Comparison of ENCODE assay signal across 1 cellular context in the genomic region with DNA sequence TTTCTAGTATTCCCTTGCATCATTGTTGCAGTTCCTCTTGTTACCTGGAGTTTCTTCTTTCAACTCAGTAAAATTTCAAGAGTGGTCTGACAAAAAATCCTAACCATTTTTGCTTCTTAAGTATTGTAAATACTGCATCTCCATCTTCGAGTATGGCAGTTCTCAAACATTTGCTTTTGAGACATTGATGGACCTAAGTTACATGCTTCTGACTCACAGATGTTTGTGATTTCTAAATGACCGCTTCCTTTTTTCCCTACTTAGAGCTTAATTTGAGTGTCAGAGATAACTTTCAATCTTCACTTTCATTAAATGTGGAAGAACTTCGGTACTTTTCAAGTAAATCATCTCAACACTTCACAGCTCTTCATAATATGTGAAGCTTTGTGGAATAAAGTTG.
TF ChIP-seq lines count a peak whose summit lies in the region.

No MANE protein-coding gene starts in this region.

TF ChIP-seq in IMR-90, 13 proteins besides CTCF, POLR2A, EP300 and RAD21:
- no peak for TF ChIP-seq FOS (IDR thresholded peaks at IDR 0.05; ENCODE audit: low read depth, low read length)
- no peak for TF ChIP-seq CEBPB (IDR thresholded peaks at IDR 0.05; ENCODE audit: low read depth, low read length)
- TF ChIP-seq RCOR1 (IDR thresholded peaks at IDR 0.05; ENCODE audit: insufficient replicate concordance, low read length), result no peak
- TF ChIP-seq MAFK (IDR thresholded peaks at IDR 0.05; ENCODE audit: low read depth, low read length), result no peak
- no peak for TF ChIP-seq NFE2L2 (IDR thresholded peaks at IDR 0.05; ENCODE audit: low read depth, low read length)
- TF ChIP-seq, protein P1, sequence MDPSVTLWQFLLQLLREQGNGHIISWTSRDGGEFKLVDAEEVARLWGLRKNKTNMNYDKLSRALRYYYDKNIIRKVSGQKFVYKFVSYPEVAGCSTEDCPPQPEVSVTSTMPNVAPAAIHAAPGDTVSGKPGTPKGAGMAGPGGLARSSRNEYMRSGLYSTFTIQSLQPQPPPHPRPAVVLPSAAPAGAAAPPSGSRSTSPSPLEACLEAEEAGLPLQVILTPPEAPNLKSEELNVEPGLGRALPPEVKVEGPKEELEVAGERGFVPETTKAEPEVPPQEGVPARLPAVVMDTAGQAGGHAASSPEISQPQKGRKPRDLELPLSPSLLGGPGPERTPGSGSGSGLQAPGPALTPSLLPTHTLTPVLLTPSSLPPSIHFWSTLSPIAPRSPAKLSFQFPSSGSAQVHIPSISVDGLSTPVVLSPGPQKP (IDR thresholded peaks at IDR 0.05; ENCODE audit: borderline replicate concordance, low read depth, low read length), result no peak
- TF ChIP-seq RFX5 (IDR thresholded peaks at IDR 0.05; ENCODE audit: low read depth, low read length), result no peak
- no peak for TF ChIP-seq BHLHE40 (IDR thresholded peaks at IDR 0.05; ENCODE audit: low read depth, low read length)
TF ChIP-seq in IMR-90: peak in this region for 0.
